Comparison of ENCODE assay signal across 18 cellular contexts in the genomic region with DNA sequence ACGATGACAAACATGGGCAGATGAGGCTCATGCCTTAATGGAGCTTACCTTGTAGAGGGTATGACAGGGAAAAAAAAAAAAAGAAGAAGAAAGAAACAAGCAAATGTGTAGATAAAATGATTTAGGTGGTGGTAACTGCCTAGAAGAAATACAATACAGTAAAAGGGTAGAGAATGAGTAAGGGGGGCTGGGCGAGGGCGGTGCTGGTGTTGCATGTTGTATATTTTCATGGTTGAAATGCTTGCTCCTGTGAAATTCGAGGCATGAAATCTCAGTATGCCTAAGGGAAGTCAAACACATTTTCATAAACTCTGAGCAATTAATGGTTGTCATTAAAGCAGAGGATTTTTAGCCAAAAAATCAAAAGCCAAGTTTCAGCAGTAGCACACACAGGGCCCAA.
DNase-seq lines count a peak whose midpoint lies in the region; ATAC-seq and TF ChIP-seq lines count a peak whose summit lies in the region.
"Had no signal": no experiment of that assay in that cellular context is flagged by ENCODE, and none has a peak within 500 bp of the region (broad histone marks: within the 10 kb centered on the region; RNA-seq: fewer than 3 reads in every experiment).

No MANE protein-coding gene starts in this region.

- POLR2A ChIA-PET in Caco-2 (lab: Charles Lee), result no interaction called here

- no peaks in the 10 kb centered on the region for H3K36me3 ChIP-seq in Caco-2 (ENCODE audit: control insufficient read depth, insufficient read depth, low read length)
- no peaks in the 10 kb centered on the region for H3K36me3 ChIP-seq in Peyer's patch
- H3K36me3 ChIP-seq in mucosa of rectum (ENCODE audit: control insufficient read depth in 2 of 2, insufficient read depth in 2 of 2, low read length in 2 of 2), result no peaks in the 10 kb centered on the region
- H3K36me3 ChIP-seq: BLaER1, HAP-1 had no signal

- peak overlapping the region; percentile 66 for H3K27ac Mint-ChIP-seq in Caco-2 (ENCODE audit: unreplicated experiment)
- H3K27ac Mint-ChIP-seq: CD14-positive monocyte; CD4-positive, alpha-beta memory T cell had no signal

- no TSS peak for BruUV-seq in Caco-2 (replicated peaks; lab: Mats Ljungman, UMichigan)

- peak overlapping the region; percentile 3 for H3K4me3 Mint-ChIP-seq in Caco-2 (ENCODE audit: unreplicated experiment)
- H3K4me3 Mint-ChIP-seq: CD14-positive monocyte; CD4-positive, alpha-beta memory T cell had no signal

- TF ChIP-seq POLR2A in Peyer's patch (IDR thresholded peaks at IDR 0.05), result no peak

- CTCF ChIA-PET in Caco-2 (lab: Charles Lee), result interaction anchor here (2.2 kb wide), 1 partner anchor 10 kb away, joined by 8 read pairs; no protein-coding TSS in a partner anchor

- intact Hi-C loops in Caco-2 (cut with micrococcal nuclease; ENCODE audit: unreplicated experiment) (no loop called here), sciatic nerve (cut with DNase I) (no loop called here)

- TF ChIP-seq CTCF in Caco-2 (IDR thresholded peaks at IDR 0.05; ENCODE audit: insufficient read depth in 1 of 2, low read depth in 1 of 2, low read length in 1 of 2, severe bottlenecking in 1 of 2, unreplicated experiment in 1 of 2), result no peak
- TF ChIP-seq CTCF in Peyer's patch (IDR thresholded peaks at IDR 0.05), result no peak

- H3K36me3 Mint-ChIP-seq in Caco-2 (ENCODE audit: insufficient read depth, unreplicated experiment), result no peaks in the 10 kb centered on the region
- H3K36me3 Mint-ChIP-seq: CD14-positive monocyte; CD4-positive, alpha-beta memory T cell had no signal

- H3K9me3 Mint-ChIP-seq in Caco-2 (ENCODE audit: unreplicated experiment), result peaks cover 22% of the 10 kb centered on the region

- H3K9me3 ChIP-seq in Caco-2 (no peaks in the 10 kb centered on the region), Peyer's patch (no peaks in the 10 kb centered on the region), mucosa of rectum (ENCODE audit: control insufficient read depth in 2 of 2, low read length in 2 of 2) (no peaks in the 10 kb centered on the region)
- H3K9me3 ChIP-seq: BLaER1, HAP-1 had no signal

- no peaks in the 10 kb centered on the region for H3K27me3 Mint-ChIP-seq in Caco-2 (ENCODE audit: insufficient read depth, unreplicated experiment)

- no peak for ATAC-seq in sciatic nerve
- ATAC-seq: GM12878 had no signal

- peak overlapping the region in 3 of 4 donors; percentile 34 to 69 (median 53) for H3K27ac ChIP-seq in Peyer's patch
- peak overlapping the region; percentile 77 to 82 for H3K27ac ChIP-seq in mucosa of rectum (ENCODE audit: low read depth in 2 of 2, low read length in 2 of 2)
- H3K27ac ChIP-seq: BLaER1 had no signal

- peaks cover 59% of the 10 kb centered on the region for H3K4me1 Mint-ChIP-seq in Caco-2 (ENCODE audit: low read depth, unreplicated experiment)
- H3K4me1 Mint-ChIP-seq: CD14-positive monocyte; CD4-positive, alpha-beta memory T cell had no signal

- H3K4me3 ChIP-seq in Caco-2 (ENCODE audit: low read depth, low read length) (no peak overlapping the region), Peyer's patch (no peak overlapping the region), mucosa of rectum (ENCODE audit: low read length in 2 of 2) (no peak overlapping the region)
- H3K4me3 ChIP-seq: BLaER1, GM12878, HAP-1 had no signal

- peak overlapping the region in 1 of 2 donors; percentile 8 for H3K9ac ChIP-seq in mucosa of rectum (ENCODE audit: low read depth in 1 of 2, low read length in 2 of 2)
- H3K9ac ChIP-seq: BLaER1 had no signal

- H3K4me1 ChIP-seq in Caco-2 (peaks cover 45% of the 10 kb centered on the region), Peyer's patch (peaks cover 0 to 36% (median 3%) of the 10 kb centered on the region in 4 donors), mucosa of rectum (ENCODE audit: control insufficient read depth in 2 of 2, insufficient read depth in 2 of 2, low read length in 2 of 2) (peaks cover 38 to 50% of the 10 kb centered on the region in 2 donors)
- H3K4me1 ChIP-seq: HAP-1 had no signal

- H3K27me3 ChIP-seq in Caco-2 (replicated peaks; ENCODE audit: control insufficient read depth, insufficient read depth, low read length) (no peaks in the 10 kb centered on the region), Peyer's patch (no peaks in the 10 kb centered on the region), mucosa of rectum (ENCODE audit: control insufficient read depth in 2 of 2, insufficient read depth in 2 of 2, low read length in 2 of 2) (peaks cover 0 to 3% of the 10 kb centered on the region in 2 donors)
- H3K27me3 ChIP-seq: BLaER1 had no signal

- DNase-seq in Caco-2, result no peak
- no peak for DNase-seq in Peyer's patch
- peak; percentile 33 for DNase-seq in islet precursor cell
- no peak for DNase-seq in activated naive CD4-positive, alpha-beta T cell treated with Interleukin-2 at 50 U/mL for 16 hours
- DNase-seq in amniotic stem cell (lab: John Stamatoyannopoulos, UW), result no peak
- DNase-seq in sciatic nerve (ENCODE audit: low spot score), result no peak
- DNase-seq in kidney tubule cell (ENCODE audit: low spot score), result no peak
- DNase-seq: 8988T; CD4-positive, alpha-beta memory T cell; DMS 273 treated with DMSO at 0.1 percent for 48 hours; DMS53; DND-41; EL had no signal
